ENCODE assay signal across 40 cellular contexts in genomic region chr5:97250113-97250512, GRCh38.
"Had no signal": no experiment of that assay in that cellular context is flagged by ENCODE, and none has a peak within 500 bp of the region (broad histone marks: within the 10 kb centered on the region; RNA-seq: fewer than 3 reads in every experiment).

No MANE protein-coding gene starts in this region.

- H3K4me1 Mint-ChIP-seq: activated naive CD4-positive, alpha-beta T cell treated with anti-CD3 and anti-CD28 coated beads, Interleukin-2, amount 10 ng/mL, durations not matched to agents 7 days and 5 days; activated naive CD4-positive, alpha-beta T cell treated with anti-CD3 and anti-CD28 coated beads, Interleukin-2, amount 50 U/mL, for 24 hours; activated naive CD8-positive, alpha-beta T cell treated with anti-CD3 and anti-CD28 coated beads for 36 hours; activated naive CD8-positive, alpha-beta T cell treated with anti-CD3 and anti-CD28 coated beads, Interleukin-2, amount 10 ng/mL, durations not matched to agents 7 days and 5 days; activated naive CD8-positive, alpha-beta T cell treated with anti-CD3 and anti-CD28 coated beads, Interleukin-2, amount 50 U/mL, for 24 hours; activated T-helper 17 cell treated with anti-CD3 and anti-CD28 coated beads, Interleukin-2, amount 50 U/mL, for 72 hours; central memory CD8-positive, alpha-beta T cell had no signal

- H3K27ac ChIP-seq: adrenal gland, ascending aorta, body of pancreas, brain microvascular endothelial cell, breast epithelium, cardiac muscle cell had no signal

- H3K36me3 ChIP-seq: adrenal gland, ascending aorta, brain microvascular endothelial cell, breast epithelium, cardiac muscle cell had no signal

- H3K4me3 ChIP-seq: adrenal gland, ascending aorta, body of pancreas, breast epithelium, cardiac muscle cell had no signal

- H3K27ac Mint-ChIP-seq: activated naive CD4-positive, alpha-beta T cell treated with anti-CD3 and anti-CD28 coated beads for 36 hours; activated naive CD4-positive, alpha-beta T cell treated with anti-CD3 and anti-CD28 coated beads, Interleukin-2, amount 10 ng/mL, durations not matched to agents 7 days and 5 days; activated naive CD4-positive, alpha-beta T cell treated with anti-CD3 and anti-CD28 coated beads, Interleukin-2, amount 50 U/mL, for 24 hours; activated naive CD8-positive, alpha-beta T cell; activated naive CD8-positive, alpha-beta T cell treated with anti-CD3 and anti-CD28 coated beads for 36 hours; activated naive CD8-positive, alpha-beta T cell treated with anti-CD3 and anti-CD28 coated beads, Interleukin-2, amount 10 ng/mL, durations not matched to agents 7 days and 5 days; activated naive CD8-positive, alpha-beta T cell treated with anti-CD3 and anti-CD28 coated beads, Interleukin-2, amount 50 U/mL, for 24 hours; activated T-cell treated with anti-CD3 and anti-CD28 coated beads, Interleukin-2, amount 50 U/mL, for 24 hours; activated T-cell treated with anti-CD3 and anti-CD28 coated beads, Interleukin-2, amount 50 U/mL, for 72 hours; activated T-helper 1 cell treated with anti-CD3 and anti-CD28 coated beads, Interleukin-12 subunit alpha, Interleukin-12 subunit beta, Interleukin-2, Interleukin-4 antibody, amounts not matched to agents 30 ng/mL and 10 ng/mL and 1 ng/mL, durations not matched to agents 14 hours and 24 hours and 36 hours; activated T-helper 17 cell treated with anti-CD3 and anti-CD28 coated beads, Interleukin-2, amount 50 U/mL, for 72 hours; activated T-helper 2 cell treated with anti-CD3 and anti-CD28 coated beads, Interferon-gamma antibody, Interleukin-2, Interleukin-4, amounts not matched to agents 10 μg/mL and 5 μg/mL and 100 μg/mL, durations not matched to agents 14 hours and 24 hours and 36 hours; brain had no signal

- FAIRE-seq: astrocyte had no signal

- H3K4me1 ChIP-seq: adrenal gland, ascending aorta, body of pancreas, breast epithelium had no signal

- H3K27me3 Mint-ChIP-seq: activated naive CD4-positive, alpha-beta T cell treated with anti-CD3 and anti-CD28 coated beads, Interleukin-2, amount 10 ng/mL, durations not matched to agents 7 days and 5 days; activated naive CD8-positive, alpha-beta T cell treated with anti-CD3 and anti-CD28 coated beads for 36 hours; activated naive CD8-positive, alpha-beta T cell treated with anti-CD3 and anti-CD28 coated beads, Interleukin-2, amount 50 U/mL, for 24 hours; activated T-helper 17 cell treated with anti-CD3 and anti-CD28 coated beads, Interleukin-2, amount 50 U/mL, for 72 hours had no signal

- H3K27me3 ChIP-seq: adrenal gland, ascending aorta, body of pancreas, brain microvascular endothelial cell, breast epithelium, cardiac muscle cell had no signal

- H3K36me3 Mint-ChIP-seq: activated naive CD4-positive, alpha-beta T cell treated with anti-CD3 and anti-CD28 coated beads, Interleukin-2, amount 10 ng/mL, durations not matched to agents 7 days and 5 days; activated naive CD4-positive, alpha-beta T cell treated with anti-CD3 and anti-CD28 coated beads, Interleukin-2, amount 50 U/mL, for 24 hours; activated naive CD8-positive, alpha-beta T cell treated with anti-CD3 and anti-CD28 coated beads for 36 hours; activated naive CD8-positive, alpha-beta T cell treated with anti-CD3 and anti-CD28 coated beads, Interleukin-2, amount 10 ng/mL, durations not matched to agents 7 days and 5 days; brain had no signal

- ATAC-seq: activated naive CD4-positive, alpha-beta T cell treated with anti-CD3 and anti-CD28 coated beads, Interleukin-2, amount 50 U/mL, for 72 hours; activated naive CD8-positive, alpha-beta T cell treated with anti-CD3 and anti-CD28 coated beads, Interleukin-2, amount 50 U/mL, for 24 hours; activated T-cell treated with anti-CD3 and anti-CD28 coated beads, Interleukin-2, amount 50 U/mL, for 4 hours; activated T-cell treated with anti-CD3 and anti-CD28 coated beads, Interleukin-2, amount 50 U/mL, for 72 hours; activated T-helper 17 cell treated with anti-CD3 and anti-CD28 coated beads, Interleukin-2, amount 50 U/mL, for 72 hours; body of pancreas had no signal

- H3K9me3 Mint-ChIP-seq: activated naive CD4-positive, alpha-beta T cell treated with anti-CD3 and anti-CD28 coated beads, Interleukin-2, amount 10 ng/mL, durations not matched to agents 7 days and 5 days; activated T-helper 1 cell treated with anti-CD3 and anti-CD28 coated beads, Interleukin-12 subunit alpha, Interleukin-12 subunit beta, Interleukin-2, Interleukin-4 antibody, amounts not matched to agents 30 ng/mL and 10 ng/mL and 1 ng/mL, durations not matched to agents 14 hours and 24 hours and 36 hours; activated T-helper 2 cell treated with anti-CD3 and anti-CD28 coated beads, Interferon-gamma antibody, Interleukin-2, Interleukin-4, amounts not matched to agents 10 μg/mL and 5 μg/mL and 100 μg/mL, durations not matched to agents 14 hours and 24 hours and 36 hours had no signal

- H3K4me3 Mint-ChIP-seq: activated naive CD4-positive, alpha-beta T cell treated with anti-CD3 and anti-CD28 coated beads for 36 hours; activated naive CD4-positive, alpha-beta T cell treated with anti-CD3 and anti-CD28 coated beads, Interleukin-2, amount 10 ng/mL, durations not matched to agents 7 days and 5 days; activated naive CD4-positive, alpha-beta T cell treated with anti-CD3 and anti-CD28 coated beads, Interleukin-2, amount 50 U/mL, for 24 hours; activated naive CD8-positive, alpha-beta T cell; activated naive CD8-positive, alpha-beta T cell treated with anti-CD3 and anti-CD28 coated beads for 36 hours; activated naive CD8-positive, alpha-beta T cell treated with anti-CD3 and anti-CD28 coated beads, Interleukin-2, amount 10 ng/mL, durations not matched to agents 7 days and 5 days; activated naive CD8-positive, alpha-beta T cell treated with anti-CD3 and anti-CD28 coated beads, Interleukin-2, amount 50 U/mL, for 24 hours; activated T-cell treated with anti-CD3 and anti-CD28 coated beads, Interleukin-2, amount 50 U/mL, for 24 hours; activated T-cell treated with anti-CD3 and anti-CD28 coated beads, Interleukin-2, amount 50 U/mL, for 4 hours; activated T-cell treated with anti-CD3 and anti-CD28 coated beads, Interleukin-2, amount 50 U/mL, for 72 hours; activated T-helper 1 cell treated with anti-CD3 and anti-CD28 coated beads, Interleukin-12 subunit alpha, Interleukin-12 subunit beta, Interleukin-2, Interleukin-4 antibody, amounts not matched to agents 30 ng/mL and 10 ng/mL and 1 ng/mL, durations not matched to agents 14 hours and 24 hours and 36 hours; activated T-helper 17 cell treated with anti-CD3 and anti-CD28 coated beads, Interleukin-2, amount 50 U/mL, for 72 hours; brain; central memory CD8-positive, alpha-beta T cell had no signal

- DNase-seq: activated effector memory CD4-positive, alpha-beta T cell treated with anti-CD3 and anti-CD28 coated beads, Interleukin-2, amount 50 U/mL, for 16 hours; activated effector memory CD4-positive, alpha-beta T cell treated with Interleukin-2 at 50 U/mL for 16 hours; activated gamma-delta T cell; activated gamma-delta T cell treated with Interleukin-2 at 50 U/mL for 16 hours; activated naive CD4-positive, alpha-beta T cell; activated naive CD4-positive, alpha-beta T cell treated with anti-CD3 and anti-CD28 coated beads for 36 hours; activated naive CD4-positive, alpha-beta T cell treated with anti-CD3 and anti-CD28 coated beads, Interleukin-2, amount 10 ng/mL, durations not matched to agents 7 days and 5 days; activated naive CD4-positive, alpha-beta T cell treated with anti-CD3 and anti-CD28 coated beads, Interleukin-2, amount 50 U/mL, for 16 hours; activated naive CD4-positive, alpha-beta T cell treated with Interleukin-2 at 50 U/mL for 16 hours; activated naive CD8-positive, alpha-beta T cell treated with anti-CD3 and anti-CD28 coated beads for 36 hours; activated naive CD8-positive, alpha-beta T cell treated with anti-CD3 and anti-CD28 coated beads, Interleukin-2, amount 10 ng/mL, durations not matched to agents 7 days and 5 days; activated naive CD8-positive, alpha-beta T cell treated with anti-CD3 and anti-CD28 coated beads, Interleukin-2, amount 50 U/mL, for 24 hours; activated T-cell treated with anti-CD3 and anti-CD28 coated beads for 4 hours; activated T-cell treated with anti-CD3 and anti-CD28 coated beads, Interleukin-2, amount 50 U/mL, for 1 hour; activated T-cell treated with anti-CD3 and anti-CD28 coated beads, Interleukin-2, amount 50 U/mL, for 24 hours; activated T-cell treated with anti-CD3 and anti-CD28 coated beads, Interleukin-2, amount 50 U/mL, for 4 hours; activated T-cell treated with anti-CD3 and anti-CD28 coated beads, Interleukin-2, amount 50 U/mL, for 48 hours; activated T-cell treated with anti-CD3 and anti-CD28 coated beads, Interleukin-2, amount 50 U/mL, for 72 hours; adrenal gland; amniotic stem cell; amygdala; anterior cingulate cortex; aorta; body of pancreas; brain microvascular endothelial cell; caudate nucleus; central memory CD4-positive, alpha-beta T cell; cerebellar nuclear complex had no signal

- H3K9me3 ChIP-seq: adrenal gland had no signal
